Comparison of ENCODE assay signal across 9 cellular contexts in genomic region chrX:73213734-73214133, GRCh38. TPM values are rescaled to one million over a fixed set of nuclear protein-coding genes. Genes with fewer than 3 reads are reported as not detected.
DNase-seq lines count a peak whose midpoint lies in the region; ATAC-seq and TF ChIP-seq lines count a peak whose summit lies in the region.
"Had no signal": no experiment of that assay in that cellular context is flagged by ENCODE, and none has a peak within 500 bp of the region (broad histone marks: within the 10 kb centered on the region; RNA-seq: fewer than 3 reads in every experiment).

No MANE protein-coding gene starts in this region.

- peak overlapping the region; percentile 93 for H2AFZ ChIP-seq in parathyroid adenoma

- peaks cover 3% of the 10 kb centered on the region for H3K27me3 Mint-ChIP-seq in CD8-positive, alpha-beta T cell (ENCODE audit: low read depth)

- no peak for TF ChIP-seq CTCF in CD8-positive, alpha-beta T cell (IDR thresholded peaks at IDR 0.05)
- TF ChIP-seq CTCF in Panc1 (IDR thresholded peaks at IDR 0.05) (no peak), epithelial cell of proximal tubule (conservative IDR thresholded peaks at IDR 0.05; ENCODE audit: low read depth, low read length) (no peak), parathyroid adenoma (IDR thresholded peaks at IDR 0.05) (no peak)

- peak overlapping the region; percentile 57 for H3K4me2 ChIP-seq in parathyroid adenoma (ENCODE audit: low read length)

- peak overlapping the region; percentile 91 for H3K4me3 Mint-ChIP-seq in CD8-positive, alpha-beta T cell

- H3K4me1 ChIP-seq in CD8-positive, alpha-beta T cell (ENCODE audit: insufficient read depth, low read length), result peaks cover 13% of the 10 kb centered on the region
- H3K4me1 ChIP-seq in Panc1 (ENCODE audit: control insufficient read depth, insufficient read depth, low read length), result 0 out of 2 replicates have a peak, but pooled peaks cover 3% of the 10 kb centered on the region
- no peaks in the 10 kb centered on the region for H3K4me1 ChIP-seq in parathyroid adenoma

- H3K27me3 ChIP-seq in CD8-positive, alpha-beta T cell (ENCODE audit: insufficient read depth, low read length), result no peaks in the 10 kb centered on the region
- H3K27me3 ChIP-seq in Panc1 (ENCODE audit: control insufficient read depth, insufficient read depth, low read length) (peaks cover 2% of the 10 kb centered on the region), parathyroid adenoma (ENCODE audit: control insufficient read depth, insufficient read depth, low read length) (no peaks in the 10 kb centered on the region)

- CTCF ChIA-PET in CD8-positive, alpha-beta T cell (lab: Charles Lee), result no interaction called here
- CTCF ChIA-PET in Panc1 (lab: Charles Lee), result no interaction called here

- H3K9me3 Mint-ChIP-seq in CD8-positive, alpha-beta T cell, result no peaks in the 10 kb centered on the region

- peak overlapping the region; percentile 76 for H3K27ac ChIP-seq in CD8-positive, alpha-beta T cell (ENCODE audit: low read depth, low read length)
- H3K27ac ChIP-seq in Panc1 (ENCODE audit: low read length) (no peak overlapping the region), parathyroid adenoma (peak overlapping the region; percentile 98)

- peak overlapping the region; percentile 43 for H3K9ac ChIP-seq in parathyroid adenoma

- POLR2A ChIA-PET in CD8-positive, alpha-beta T cell (lab: Charles Lee), result interaction anchor here (0.5 kb wide), 1 partner anchor 1400 kb away, joined by 3 read pairs; no protein-coding TSS in a partner anchor
- POLR2A ChIA-PET in Panc1 (lab: Charles Lee), result no interaction called here

- H3K9me3 ChIP-seq in CD8-positive, alpha-beta T cell (ENCODE audit: low read length), result no peaks in the 10 kb centered on the region
- H3K9me3 ChIP-seq in Panc1 (ENCODE audit: control insufficient read depth, insufficient read depth, low read depth, low read length) (no peaks in the 10 kb centered on the region), parathyroid adenoma (ENCODE audit: control insufficient read depth, low read length) (no peaks in the 10 kb centered on the region)

- H3K4me1 Mint-ChIP-seq in CD8-positive, alpha-beta T cell (ENCODE audit: low read depth), result peaks cover 14% of the 10 kb centered on the region

- intact Hi-C loops in CD8-positive, alpha-beta T cell (cut with DNase I, micrococcal nuclease), result loop anchor here (10.0 kb wide), 2 partner anchors 361 to 1199 kb away; no protein-coding TSS in a partner anchor
- intact Hi-C loops in Panc1 (cut with micrococcal nuclease; ENCODE audit: unreplicated experiment) (no loop called here), posterior vena cava (cut with DNase I) (no loop called here)

- ATAC-seq in CD8-positive, alpha-beta T cell, result no peak
- no peak for ATAC-seq in Panc1

- H3K36me3 ChIP-seq in CD8-positive, alpha-beta T cell (ENCODE audit: insufficient read depth, low read length), result no peaks in the 10 kb centered on the region
- H3K36me3 ChIP-seq in Panc1 (ENCODE audit: control insufficient read depth, insufficient read depth, low read length), result no peaks in the 10 kb centered on the region
- H3K36me3 ChIP-seq in parathyroid adenoma (ENCODE audit: control insufficient read depth, insufficient read depth, low read length), result no peaks in the 10 kb centered on the region

- H3K4me3 ChIP-seq in CD8-positive, alpha-beta T cell (ENCODE audit: low read depth, low read length), result peak overlapping the region; percentile 55
- H3K4me3 ChIP-seq in Panc1 (ENCODE audit: low read depth in 2 of 2, low read length in 2 of 2) (peak overlapping the region; percentile 54 to 71), epithelial cell of proximal tubule (ENCODE audit: low read depth, low read length) (peak overlapping the region; percentile 61), parathyroid adenoma (ENCODE audit: low read depth, low read length) (peak overlapping the region; percentile 83)

- in situ Hi-C loops in Panc1 (cut with HindIII; ENCODE audit: low pct_unique_long_range_greater_than_20kb, low sequenced_read_pairs), result no loop called here

- peak overlapping the region; percentile 91 for H3K27ac Mint-ChIP-seq in CD8-positive, alpha-beta T cell

- BruUV-seq in Panc1 (replicated peaks; lab: Mats Ljungman, UMichigan), result no TSS peak

- peaks cover 5% of the 10 kb centered on the region for H3K36me3 Mint-ChIP-seq in CD8-positive, alpha-beta T cell

- H3K79me2 ChIP-seq in parathyroid adenoma, result no peaks in the 10 kb centered on the region

- DNase-seq in CD8-positive, alpha-beta T cell, result no peak
- DNase-seq in Panc1 (ENCODE audit: low read depth, low spot score), result no peak
- no peak for DNase-seq in epithelial cell of proximal tubule (ENCODE audit: low read depth)
- DNase-seq in occipital lobe (lab: John Stamatoyannopoulos, UW), result no peak
- DNase-seq in posterior vena cava (ENCODE audit: low spot score), result no peak
- DNase-seq in middle frontal gyrus (ENCODE audit: extremely low spot score, low spot score), result no peak
- no peak for DNase-seq in iPS-NIHi11 (ENCODE audit: low spot score)
- DNase-seq: DND-41 had no signal

RNA-seq across cellular contexts. Expression of gene NAP1L2, which starts 0.9 kb away (rescaled TPM):
- total RNA-seq in CD8-positive, alpha-beta T cell, result 1 to 10 TPM; 2.6 to 2.7 TPM
- total RNA-seq in Panc1 (2021; ENCODE audit: unreplicated experiment) (1.8 TPM), epithelial cell of proximal tubule (0.22 TPM in 1 of 2 replicates, not detected in the other), occipital lobe (33.4 TPM), posterior vena cava (1 to 10 TPM; 3.0 to 5.0 TPM)
- 1.2 TPM for polyA plus RNA-seq in Panc1 (2012; ENCODE audit: insufficient read length)

Comparison
In these comparisons a context has a peak if more than half of its experiments do, and no peak if none do; other contexts are left out.
1. intact Hi-C loops: an anchor here in CD8-positive, alpha-beta T cell (10.0 kb wide); none called in Panc1 and posterior vena cava.